Comparison of ENCODE assay signal across 1 cellular context in genomic region chr6:99349620-99350141, GRCh38.
TF ChIP-seq lines count a peak whose summit lies in the region.

TSS of gene FAXC (minus strand) at chr6:99349674. CDS start at chr6:99349372, 302 bp downstream.

TF ChIP-seq in HepG2, 621 proteins besides CTCF, POLR2A, EP300 and RAD21 (continued from another document and continues in another):
- TF ChIP-seq HMGXB4 (CRISPR knock-in tag; IDR thresholded peaks at IDR 0.05; ENCODE audit: borderline replicate concordance in 1 of 2, low read depth in 1 of 2) (peak in 1 of 2 experiments; percentile 48; a peak in 1 of 4 replicates), ZNF33A (CRISPR knock-in tag; IDR thresholded peaks at IDR 0.05; ENCODE audit: borderline replicate concordance) (no peak), ZNF44 (CRISPR knock-in tag; IDR thresholded peaks at IDR 0.05) (no peak), RXRA (CRISPR knock-in tag; IDR thresholded peaks at IDR 0.05) (no peak), HES4 (CRISPR knock-in tag; IDR thresholded peaks at IDR 0.05; ENCODE audit: borderline replicate concordance) (no peak), STAG1 (CRISPR knock-in tag; IDR thresholded peaks at IDR 0.05) (peak; percentile 23; the same call in 1 of the 2 replicates), FOSL1 (CRISPR knock-in tag; IDR thresholded peaks at IDR 0.05; ENCODE audit: borderline replicate concordance) (no peak), ZNF337 (CRISPR knock-in tag; IDR thresholded peaks at IDR 0.05; ENCODE audit: borderline replicate concordance, low read depth) (no peak), PATZ1 (CRISPR knock-in tag; IDR thresholded peaks at IDR 0.05) (peak; percentile 76), FOXO4 (CRISPR knock-in tag; conservative IDR thresholded peaks at IDR 0.05) (no peak), MAFK (conservative IDR thresholded peaks at IDR 0.05 in 1 of 2, IDR thresholded peaks at IDR 0.05 in 1 of 2; ENCODE audit: low read length in 2 of 2) (no peak), ZNF552 (CRISPR knock-in tag; IDR thresholded peaks at IDR 0.05; ENCODE audit: borderline replicate concordance) (no peak), CAMTA2 (CRISPR knock-in tag; IDR thresholded peaks at IDR 0.05; ENCODE audit: borderline replicate concordance) (no peak), FOSL2 (CRISPR knock-in tag; IDR thresholded peaks at IDR 0.05) (no peak), KDM2A (CRISPR knock-in tag; IDR thresholded peaks at IDR 0.05; ENCODE audit: borderline replicate concordance, low read depth) (peak; percentile 60; the same call in 1 of the 2 replicates), FOXK1 (CRISPR knock-in tag; IDR thresholded peaks at IDR 0.05; ENCODE audit: borderline replicate concordance, low read depth) (no peak), HNRNPLL (IDR thresholded peaks at IDR 0.05; ENCODE audit: low read depth, low read length, poor library complexity, severe bottlenecking) (peak; percentile 42), ZNF142 (CRISPR knock-in tag; IDR thresholded peaks at IDR 0.05) (no peak), ZNF205 (CRISPR knock-in tag; IDR thresholded peaks at IDR 0.05) (no peak), ZSCAN25 (CRISPR knock-in tag; IDR thresholded peaks at IDR 0.05) (peak; percentile 95), UBTF (CRISPR knock-in tag; IDR thresholded peaks at IDR 0.05) (peak; percentile 73; the same call in 1 of the 2 replicates), ZNF230 (CRISPR knock-in tag; IDR thresholded peaks at IDR 0.05) (no peak), PHF8 (CRISPR knock-in tag; IDR thresholded peaks at IDR 0.05) (peak; percentile 48), ZNF263 (CRISPR knock-in tag; IDR thresholded peaks at IDR 0.05) (0 out of 2 replicates have a peak, but pooled peaks have one; percentile 28), SOX6 (IDR thresholded peaks at IDR 0.05) (no peak), SOX6 (CRISPR knock-in tag; IDR thresholded peaks at IDR 0.05) (no peak), EZH2 (conservative IDR thresholded peaks at IDR 0.05; ENCODE audit: low read depth, low read length) (no peak), GFI1 (CRISPR knock-in tag; IDR thresholded peaks at IDR 0.05; ENCODE audit: borderline replicate concordance) (no peak), ZMYM2 (CRISPR knock-in tag; IDR thresholded peaks at IDR 0.05) (no peak), ZBED4 (CRISPR knock-in tag; IDR thresholded peaks at IDR 0.05; ENCODE audit: borderline replicate concordance) (no peak), TFAP4 (IDR thresholded peaks at IDR 0.05; ENCODE audit: borderline replicate concordance, low read depth) (peak; percentile 22; the same call in 1 of the 2 replicates), MNT (IDR thresholded peaks at IDR 0.05) (no peak), ZMYM3 (CRISPR knock-in tag; IDR thresholded peaks at IDR 0.05) (no peak), GABPB1 (CRISPR knock-in tag; IDR thresholded peaks at IDR 0.05) (peak; percentile 47; the same call in 1 of the 2 replicates), SALL1 (CRISPR knock-in tag; IDR thresholded peaks at IDR 0.05) (0 out of 2 replicates have a peak, but pooled peaks have one; percentile 12), FOXA3 (CRISPR knock-in tag; IDR thresholded peaks at IDR 0.05) (no peak), ZFY (CRISPR knock-in tag; IDR thresholded peaks at IDR 0.05) (peak; percentile 26; the same call in 1 of the 2 replicates), ZFX (CRISPR knock-in tag; IDR thresholded peaks at IDR 0.05; ENCODE audit: low read depth) (peak; percentile 67), ZNF879 (CRISPR knock-in tag; IDR thresholded peaks at IDR 0.05) (no peak), ZNF367 (CRISPR knock-in tag; IDR thresholded peaks at IDR 0.05; ENCODE audit: borderline replicate concordance) (no peak)
